Comparison of ENCODE assay signal across 11 cellular contexts in the genomic region with DNA sequence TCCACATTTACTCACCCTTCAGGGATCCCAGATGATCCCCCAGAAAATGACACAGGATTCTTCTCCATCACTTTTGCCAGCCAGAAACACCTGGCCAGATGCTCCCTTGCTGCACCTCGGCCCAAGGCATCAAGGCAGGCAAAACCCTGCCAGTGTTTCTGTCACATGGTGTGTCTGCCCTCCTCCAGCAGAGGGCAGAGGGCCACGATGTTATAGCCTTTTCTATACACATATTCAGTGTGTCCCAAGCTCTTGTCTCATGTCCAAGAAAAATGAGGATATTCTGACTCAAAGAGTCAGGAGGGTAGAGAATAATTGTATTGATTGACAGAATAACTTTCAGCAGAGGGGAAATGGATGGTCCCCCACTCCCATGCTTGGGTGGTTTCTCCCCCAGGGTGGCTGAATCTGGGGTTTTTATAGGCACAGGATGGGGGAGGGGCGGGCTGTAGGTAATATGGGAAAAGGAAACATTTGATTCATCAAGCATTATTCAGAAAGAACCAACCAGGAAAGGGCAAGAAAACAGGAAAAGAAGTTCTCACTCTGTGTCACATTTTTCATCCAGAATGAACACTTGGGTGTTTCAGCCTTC.
DNase-seq lines count a peak whose midpoint lies in the region; ATAC-seq and TF ChIP-seq lines count a peak whose summit lies in the region.
"Had no signal": no experiment of that assay in that cellular context is flagged by ENCODE, and none has a peak within 500 bp of the region (broad histone marks: within the 10 kb centered on the region; RNA-seq: fewer than 3 reads in every experiment).

No MANE protein-coding gene starts in this region.

- no peak overlapping the region for H2AK5ac ChIP-seq in neuronal stem cell (ENCODE audit: low read depth, low read length)

- no peak overlapping the region for H2BK5ac ChIP-seq in neuronal stem cell (ENCODE audit: low read length)

- H3K9me3 ChIP-seq in DND-41 (ENCODE audit: insufficient read depth, low read length, severe bottlenecking) (peaks cover 12% of the 10 kb centered on the region), PC-3 (ENCODE audit: low read length) (peaks cover 5% of the 10 kb centered on the region; the same call in 1 of the 2 replicates), neuronal stem cell (replicated peaks in 1 of 2; ENCODE audit: control insufficient read depth in 2 of 2, insufficient read depth in 1 of 2, low read depth in 1 of 2, low read length in 2 of 2) (peaks cover 0 to 2% of the 10 kb centered on the region in 2 donors), upper lobe of right lung (no peaks in the 10 kb centered on the region)

- H2AFZ ChIP-seq in DND-41 (ENCODE audit: low read depth, low read length) = no peak overlapping the region
- H2AFZ ChIP-seq in PC-3 (ENCODE audit: low read length) = no peak overlapping the region
- no peak overlapping the region for H2AFZ ChIP-seq in neuronal stem cell (ENCODE audit: low read length)

- no peaks in the 10 kb centered on the region for H3K79me2 ChIP-seq in DND-41 (ENCODE audit: insufficient read depth, low read length)
- no peaks in the 10 kb centered on the region for H3K79me2 ChIP-seq in PC-3 (ENCODE audit: low read length)

- H3K36me3 ChIP-seq in DND-41 (ENCODE audit: insufficient read depth, low read length) (no peaks in the 10 kb centered on the region), PC-3 (ENCODE audit: low read depth, low read length) (no peaks in the 10 kb centered on the region), neuronal stem cell (replicated peaks in 1 of 2; ENCODE audit: control insufficient read depth in 2 of 2, insufficient read depth in 2 of 2, low read length in 2 of 2) (no peaks in the 10 kb centered on the region), upper lobe of right lung (no peaks in the 10 kb centered on the region)

- no peak overlapping the region for H3K4me2 ChIP-seq in DND-41 (ENCODE audit: insufficient read depth, low read length)
- H3K4me2 ChIP-seq in PC-3 (ENCODE audit: low read length) = no peak overlapping the region
- no peak overlapping the region for H3K4me2 ChIP-seq in neuronal stem cell (ENCODE audit: insufficient read depth, low read length, poor library complexity, severe bottlenecking)

- TF ChIP-seq CTCF in DND-41 (IDR thresholded peaks at IDR 0.05; ENCODE audit: borderline replicate concordance, extremely low read depth, low read length, poor library complexity, severe bottlenecking) (peak; percentile 18), GM13977 (IDR thresholded peaks at IDR 0.05; ENCODE audit: extremely low read depth, insufficient read depth, missing control alignments) (peak; percentile 29), PC-3 (conservative IDR thresholded peaks at IDR 0.05; ENCODE audit: low read depth, low read length) (0 out of 2 replicates have a peak, but pooled peaks have one; percentile 19), fibroblast of mammary gland (conservative IDR thresholded peaks at IDR 0.05; ENCODE audit: control insufficient read depth, insufficient read depth, low read depth, low read length) (no peak), upper lobe of right lung (IDR thresholded peaks at IDR 0.05) (no peak)

- no peak overlapping the region for H3K18ac ChIP-seq in neuronal stem cell (ENCODE audit: low read length)

- CTCF ChIA-PET in PC-3 (lab: Charles Lee) = no interaction called here

- H3K27ac ChIP-seq in DND-41 (ENCODE audit: low read length) (no peak overlapping the region), PC-3 (ENCODE audit: low read length) (no peak overlapping the region), neuronal stem cell (replicated peaks; ENCODE audit: low read length) (no peak overlapping the region), upper lobe of right lung (no peak overlapping the region)

- no peak for DNase-seq in DND-41
- no peak for DNase-seq in GM13977 (ENCODE audit: low spot score)
- peak; percentile 34 for DNase-seq in PC-3
- peak; percentile 28 for DNase-seq in fibroblast of mammary gland (ENCODE audit: low read depth)
- DNase-seq in NCI-H446 (lab: John Stamatoyannopoulos, UW) = no peak
- no peak for DNase-seq in neuronal stem cell (ENCODE audit: low spot score)
- no peak for DNase-seq in upper lobe of right lung
- DNase-seq: activated naive CD4-positive, alpha-beta T cell treated with anti-CD3 and anti-CD28 coated beads for 36 hours; hippocampal formation; NCI-H2171 had no signal

- no CpG with 5 or more reads among the region's 3 CpGs for WGBS in neuronal stem cell (ENCODE audit: extremely low coverage in 2 of 2, insufficient read length in 2 of 2, insufficient replicate concordance in 1 of 2), 2 donors

- H3K27me3 ChIP-seq in DND-41 (ENCODE audit: insufficient read depth, low read length, poor library complexity) = no peaks in the 10 kb centered on the region
- H3K27me3 ChIP-seq in PC-3 (ENCODE audit: low read length) = no peaks in the 10 kb centered on the region
- no peaks in the 10 kb centered on the region for H3K27me3 ChIP-seq in neuronal stem cell (ENCODE audit: control insufficient read depth in 3 of 3, insufficient read depth in 3 of 3, low read depth in 1 of 3, low read length in 3 of 3)
- H3K27me3 ChIP-seq in upper lobe of right lung = no peaks in the 10 kb centered on the region

- H2BK12ac ChIP-seq in neuronal stem cell (ENCODE audit: low read length) = no peak overlapping the region

- H2BK15ac ChIP-seq in neuronal stem cell (ENCODE audit: low read length) = no peak overlapping the region

- no peak overlapping the region for H3K4ac ChIP-seq in neuronal stem cell (ENCODE audit: low read length)

- H2BK120ac ChIP-seq in neuronal stem cell (ENCODE audit: low read depth, low read length) = no peak overlapping the region

- no peak overlapping the region for H3K14ac ChIP-seq in neuronal stem cell (ENCODE audit: low read length)

- H4K8ac ChIP-seq in neuronal stem cell (ENCODE audit: low read depth, low read length) = no peak overlapping the region

- no peaks in the 10 kb centered on the region for H3K9me2 ChIP-seq in PC-3 (replicated peaks; ENCODE audit: low read length)

- intact Hi-C loops in PC-3 (cut with micrococcal nuclease) = no loop called here
- intact Hi-C loops in upper lobe of right lung (cut with DNase I) = no loop called here

- H3K9ac ChIP-seq in DND-41 (ENCODE audit: low read depth, low read length) (no peak overlapping the region), PC-3 (ENCODE audit: low read length) (no peak overlapping the region), neuronal stem cell (ENCODE audit: low read depth, low read length, poor library complexity) (no peak overlapping the region)

- no TSS peak for BruUV-seq in PC-3 (replicated peaks; lab: Mats Ljungman, UMichigan)

- H4K91ac ChIP-seq in neuronal stem cell (ENCODE audit: low read depth, low read length, poor library complexity) = no peak overlapping the region

- H3K79me1 ChIP-seq in neuronal stem cell (ENCODE audit: low read depth, low read length) = no peaks in the 10 kb centered on the region

- POLR2A ChIA-PET in PC-3 (lab: Charles Lee; ENCODE audit: unreplicated experiment) = no interaction called here

- H3F3A ChIP-seq in PC-3 (ENCODE audit: low read length, unreplicated experiment) = no peaks in the 10 kb centered on the region

- H3K4me3 ChIP-seq in DND-41 (ENCODE audit: low read depth in 1 of 2, low read length in 2 of 2) = no peak overlapping the region
- no peak overlapping the region for H3K4me3 ChIP-seq in PC-3 (ENCODE audit: low read length)
- H3K4me3 ChIP-seq in fibroblast of mammary gland (ENCODE audit: control insufficient read depth, low read depth, low read length) = no peak overlapping the region
- H3K4me3 ChIP-seq in neuronal stem cell (ENCODE audit: low read length in 2 of 2) = no peak overlapping the region
- no peak overlapping the region for H3K4me3 ChIP-seq in upper lobe of right lung

- no peak for ATAC-seq in DND-41 (ENCODE audit: insufficient read depth, low read depth)
- ATAC-seq in PC-3 = no peak
- no peak for ATAC-seq in GM21381 (IDR thresholded peaks at IDR 0.05; ENCODE audit: unreplicated experiment)
- ATAC-seq in upper lobe of right lung = no peak

- in situ Hi-C loops in GM13977 (cut with MboI; ENCODE audit: low pct_unique_long_range_greater_than_20kb, low sequenced_read_pairs, unreplicated experiment) = no loop called here

- H3K4me1 ChIP-seq in DND-41 (ENCODE audit: insufficient read depth, low read length) (no peaks in the 10 kb centered on the region), PC-3 (ENCODE audit: insufficient read depth, low read length) (peaks cover 24% of the 10 kb centered on the region), neuronal stem cell (ENCODE audit: control insufficient read depth in 2 of 2, insufficient read depth in 1 of 2, low read depth in 1 of 2, low read length in 2 of 2) (no peaks in the 10 kb centered on the region), upper lobe of right lung (no peaks in the 10 kb centered on the region)

- H3K23ac ChIP-seq in neuronal stem cell (ENCODE audit: low read depth, low read length, poor library complexity) = no peak overlapping the region

- H4K20me1 ChIP-seq in DND-41 (ENCODE audit: insufficient read depth, low read length) (no peaks in the 10 kb centered on the region), PC-3 (ENCODE audit: low read length) (no peaks in the 10 kb centered on the region)

Comparison
In these comparisons a context has a peak if more than half of its experiments do, and no peak if none do; other contexts are left out.
1. DNase-seq: peak in PC-3 (single experiment) and fibroblast of mammary gland (single experiment); none in DND-41 (single experiment), GM13977 (single experiment), NCI-H446 (0 of 2), neuronal stem cell (single experiment) and upper lobe of right lung (single experiment).
2. CTCF ChIP-seq: peak in DND-41 (single experiment), GM13977 (single experiment) and PC-3 (single experiment); none in fibroblast of mammary gland (single experiment) and upper lobe of right lung (single experiment).